ENCODE assay signal across 31 cellular contexts in genomic region chr3:103965764-103966163, GRCh38.
"Had no signal": no experiment of that assay in that cellular context is flagged by ENCODE, and none has a peak within 500 bp of the region (broad histone marks: within the 10 kb centered on the region; RNA-seq: fewer than 3 reads in every experiment).

No MANE protein-coding gene starts in this region.

- H3K27me3 Mint-ChIP-seq: activated B cell treated with CpG ODN at 0.5 μM for 24 hours; activated naive CD8-positive, alpha-beta T cell; activated T-cell treated with anti-CD3 and anti-CD28 coated beads, Interleukin-2, amount 50 U/mL, for 24 hours; dendritic cell treated with granulocyte-macrophage colony-stimulating factor and Interleukin-4, amounts not matched to agents 40 ng/mL and 50 ng/mL, for 4 days; T-helper 17 cell had no signal

- H3K4me3 Mint-ChIP-seq: activated B cell treated with CpG ODN at 0.5 μM for 24 hours; activated naive CD8-positive, alpha-beta T cell; activated T-cell treated with anti-CD3 and anti-CD28 coated beads, Interleukin-2, amount 50 U/mL, for 24 hours; activated T-cell treated with anti-CD3 and anti-CD28 coated beads, Interleukin-2, amount 50 U/mL, for 72 hours; dendritic cell treated with granulocyte-macrophage colony-stimulating factor and Interleukin-4, amounts not matched to agents 40 ng/mL and 50 ng/mL, for 4 days; T-helper 17 cell; T-helper 2 cell treated with Interferon-gamma antibody and Interleukin-4, amounts not matched to agents 5 μg/mL and 100 μg/mL, for 36 hours had no signal

- H3K36me3 ChIP-seq: heart left ventricle, WERI-Rb-1 had no signal

- H3K4me1 Mint-ChIP-seq: activated B cell treated with CpG ODN at 0.5 μM for 24 hours, T-helper 17 cell had no signal

- H3K4me3 ChIP-seq: body of pancreas, coronary artery, heart left ventricle had no signal

- H3K27ac ChIP-seq: body of pancreas, coronary artery, epithelial cell of prostate, heart left ventricle, WERI-Rb-1 had no signal

- H3K9me3 Mint-ChIP-seq: activated B cell treated with CpG ODN at 0.5 μM for 24 hours; activated T-cell treated with anti-CD3 and anti-CD28 coated beads, Interleukin-2, amount 50 U/mL, for 24 hours; dendritic cell treated with granulocyte-macrophage colony-stimulating factor and Interleukin-4, amounts not matched to agents 40 ng/mL and 50 ng/mL, for 4 days had no signal

- DNase-seq: activated B cell treated with CpG ODN at 0.5 μM for 24 hours; activated CD4-positive, alpha-beta T cell treated with anti-CD3 and anti-CD28 coated beads for 48 hours; activated CD4-positive, alpha-beta T cell treated with anti-CD3 and anti-CD28 coated beads, Interleukin-2, amount 50 U/mL, for 1 hour; activated CD4-positive, alpha-beta T cell treated with anti-CD3 and anti-CD28 coated beads, Interleukin-2, amount 50 U/mL, for 48 hours; activated CD8-positive, alpha-beta memory T cell treated with anti-CD3 and anti-CD28 coated beads, Interleukin-2, amount 50 U/mL, for 48 hours; activated gamma-delta T cell; activated naive CD4-positive, alpha-beta T cell; activated naive CD4-positive, alpha-beta T cell treated with anti-CD3 and anti-CD28 coated beads, Interleukin-2, amount 50 U/mL, for 16 hours; activated T-cell treated with anti-CD3 and anti-CD28 coated beads for 4 hours; activated T-cell treated with anti-CD3 and anti-CD28 coated beads, Interleukin-2, amount 50 U/mL, for 24 hours; activated T-cell treated with anti-CD3 and anti-CD28 coated beads, Interleukin-2, amount 50 U/mL, for 72 hours; amniotic stem cell; anterior cingulate cortex; body of pancreas; caudate nucleus; cerebellar nuclear complex; effector CD8-positive, alpha-beta T cell; foreskin fibroblast; glutamatergic neuron; T-helper 1 cell; T-helper 17 cell; T1000; WERI-Rb-1 had no signal

- H3K4me1 ChIP-seq: body of pancreas, heart left ventricle had no signal

- H3K36me3 Mint-ChIP-seq: activated naive CD8-positive, alpha-beta T cell had no signal

- H3K27ac Mint-ChIP-seq: activated B cell treated with CpG ODN at 0.5 μM for 24 hours; activated naive CD8-positive, alpha-beta T cell; activated T-cell treated with anti-CD3 and anti-CD28 coated beads, Interleukin-2, amount 50 U/mL, for 24 hours; activated T-cell treated with anti-CD3 and anti-CD28 coated beads, Interleukin-2, amount 50 U/mL, for 72 hours; dendritic cell treated with granulocyte-macrophage colony-stimulating factor and Interleukin-4, amounts not matched to agents 40 ng/mL and 50 ng/mL, for 4 days; T-helper 17 cell; T-helper 2 cell treated with Interferon-gamma antibody and Interleukin-4, amounts not matched to agents 5 μg/mL and 100 μg/mL, for 36 hours had no signal

- H3K27me3 ChIP-seq: body of pancreas, heart left ventricle had no signal

- ATAC-seq: activated CD4-positive, CD25-positive, alpha-beta regulatory T cell treated with anti-CD3 and anti-CD28 coated beads, Interleukin-2, amount 50 U/mL, for 24 hours; activated T-cell treated with anti-CD3 and anti-CD28 coated beads, Interleukin-2, amount 50 U/mL, for 72 hours; body of pancreas; esophagus mucosa; heart left ventricle; T-helper 17 cell had no signal

- H3K9me3 ChIP-seq: body of pancreas, heart left ventricle had no signal
